Comparison of ENCODE assay signal across 18 cellular contexts in the genomic region with DNA sequence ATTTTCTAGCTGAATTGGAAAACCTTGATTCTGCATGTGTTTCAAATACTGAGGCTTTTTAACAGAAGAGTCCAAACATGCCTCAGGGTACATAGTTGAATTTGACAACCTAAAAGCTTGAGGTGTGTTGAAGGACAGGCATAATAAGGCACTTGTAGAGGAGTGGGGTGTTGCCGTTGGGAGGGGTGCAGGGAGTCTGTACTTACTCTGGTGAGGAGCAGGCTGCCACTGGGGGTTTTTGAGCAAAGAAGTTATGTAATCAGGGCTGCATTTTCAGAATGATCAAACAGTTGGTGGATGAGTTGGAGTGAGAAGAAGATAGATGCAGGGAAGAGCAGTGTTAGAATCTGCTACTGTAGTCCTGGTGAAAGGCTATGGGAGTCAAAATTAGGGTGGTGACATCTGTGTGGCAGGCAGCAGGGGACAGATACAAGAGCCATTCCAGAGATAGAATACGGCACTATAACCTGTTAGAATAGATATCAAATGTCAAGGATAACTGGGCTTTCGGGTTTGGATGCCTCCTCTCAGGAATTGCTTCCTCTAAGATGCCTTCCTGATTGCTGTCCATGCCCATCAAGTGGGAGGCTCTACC.
DNase-seq lines count a peak whose midpoint lies in the region; ATAC-seq and TF ChIP-seq lines count a peak whose summit lies in the region.
"Had no signal": no experiment of that assay in that cellular context is flagged by ENCODE, and none has a peak within 500 bp of the region (broad histone marks: within the 10 kb centered on the region; RNA-seq: fewer than 3 reads in every experiment).

No MANE protein-coding gene starts in this region.

- ATAC-seq in Right ventricle myocardium inferior: peak; percentile 69
- ATAC-seq in activated CD8-positive, alpha-beta T cell treated with anti-CD3 and anti-CD28 coated beads, Interleukin-2, amount 10 ng/mL, durations not matched to agents 7 days and 5 days: no peak
- ATAC-seq in activated T-cell treated with anti-CD3 and anti-CD28 coated beads, Interleukin-2, amount 50 U/mL, for 4 hours: no peak
- ATAC-seq: activated CD4-positive, CD25-positive, alpha-beta regulatory T cell treated with anti-CD3 and anti-CD28 coated beads, Interleukin-2, amount 50 U/mL, for 24 hours; CD8-positive, alpha-beta T cell; effector memory CD8-positive, alpha-beta T cell; stimulated activated naive CD8-positive, alpha-beta T cell treated with anti-CD3 and anti-CD28 coated beads, Interleukin-15, Interleukin-2, amounts not matched to agents 100 U/mL and 50 U/mL, for 24 hours had no signal

- H3K27ac Mint-ChIP-seq in dendritic cell treated with granulocyte-macrophage colony-stimulating factor and Interleukin-4, amounts not matched to agents 40 ng/mL and 50 ng/mL, for 4 days: peak overlapping the region; percentile 45
- peak overlapping the region; percentile 19 for H3K27ac Mint-ChIP-seq in mesothelial cell of epicardium
- H3K27ac Mint-ChIP-seq in type B pancreatic cell: peak overlapping the region; percentile 51
- no peak overlapping the region for H3K27ac Mint-ChIP-seq in activated CD8-positive, alpha-beta T cell treated with anti-CD3 and anti-CD28 coated beads, Interleukin-2, amount 10 ng/mL, durations not matched to agents 7 days and 5 days
- H3K27ac Mint-ChIP-seq: CD8-positive, alpha-beta T cell had no signal

- peaks cover 41% of the 10 kb centered on the region for H3K4me1 Mint-ChIP-seq in dendritic cell treated with granulocyte-macrophage colony-stimulating factor and Interleukin-4, amounts not matched to agents 40 ng/mL and 50 ng/mL, for 4 days (ENCODE audit: low read depth)
- peaks cover 61% of the 10 kb centered on the region for H3K4me1 Mint-ChIP-seq in mesothelial cell of epicardium
- peaks cover 19% of the 10 kb centered on the region for H3K4me1 Mint-ChIP-seq in type B pancreatic cell (ENCODE audit: unreplicated experiment)
- H3K4me1 Mint-ChIP-seq in activated CD8-positive, alpha-beta T cell treated with anti-CD3 and anti-CD28 coated beads, Interleukin-2, amount 10 ng/mL, durations not matched to agents 7 days and 5 days (ENCODE audit: low read depth): peaks cover 19% of the 10 kb centered on the region
- H3K4me1 Mint-ChIP-seq in activated T-cell treated with anti-CD3 and anti-CD28 coated beads, Interleukin-2, amount 50 U/mL, for 4 hours (ENCODE audit: low read depth): peaks cover 22% of the 10 kb centered on the region

- H3K9me3 Mint-ChIP-seq in dendritic cell treated with granulocyte-macrophage colony-stimulating factor and Interleukin-4, amounts not matched to agents 40 ng/mL and 50 ng/mL, for 4 days: no peaks in the 10 kb centered on the region
- H3K9me3 Mint-ChIP-seq in mesothelial cell of epicardium: no peaks in the 10 kb centered on the region
- no peaks in the 10 kb centered on the region for H3K9me3 Mint-ChIP-seq in type B pancreatic cell
- no peaks in the 10 kb centered on the region for H3K9me3 Mint-ChIP-seq in activated CD8-positive, alpha-beta T cell treated with anti-CD3 and anti-CD28 coated beads, Interleukin-2, amount 10 ng/mL, durations not matched to agents 7 days and 5 days (ENCODE audit: insufficient read depth)
- H3K9me3 Mint-ChIP-seq in activated T-cell treated with anti-CD3 and anti-CD28 coated beads, Interleukin-2, amount 50 U/mL, for 4 hours: no peaks in the 10 kb centered on the region
- H3K9me3 Mint-ChIP-seq: CD8-positive, alpha-beta T cell; central memory CD8-positive, alpha-beta T cell; effector memory CD8-positive, alpha-beta T cell had no signal

- POLR2A ChIA-PET in activated CD8-positive, alpha-beta T cell treated with anti-CD3 and anti-CD28 coated beads, Interleukin-2, amount 10 ng/mL, durations not matched to agents 7 days and 5 days (lab: Charles Lee): interaction anchor here (0.5 kb wide), 1 partner anchor 321 kb away, joined by 3 read pairs; no protein-coding TSS in a partner anchor

- TF ChIP-seq CTCF in mesothelial cell of epicardium (IDR thresholded peaks at IDR 0.05; ENCODE audit: unreplicated experiment) (no peak), type B pancreatic cell (conservative IDR thresholded peaks at IDR 0.05) (no peak)

- H3K27me3 Mint-ChIP-seq in dendritic cell treated with granulocyte-macrophage colony-stimulating factor and Interleukin-4, amounts not matched to agents 40 ng/mL and 50 ng/mL, for 4 days: no peaks in the 10 kb centered on the region
- no peaks in the 10 kb centered on the region for H3K27me3 Mint-ChIP-seq in mesothelial cell of epicardium (ENCODE audit: low read depth)
- peaks cover 3% of the 10 kb centered on the region for H3K27me3 Mint-ChIP-seq in type B pancreatic cell
- H3K27me3 Mint-ChIP-seq in activated CD8-positive, alpha-beta T cell treated with anti-CD3 and anti-CD28 coated beads, Interleukin-2, amount 10 ng/mL, durations not matched to agents 7 days and 5 days (ENCODE audit: low read depth): no peaks in the 10 kb centered on the region
- H3K27me3 Mint-ChIP-seq in activated T-cell treated with anti-CD3 and anti-CD28 coated beads, Interleukin-2, amount 50 U/mL, for 4 hours (ENCODE audit: low read depth): no peaks in the 10 kb centered on the region
- H3K27me3 Mint-ChIP-seq: central memory CD8-positive, alpha-beta T cell; effector memory CD8-positive, alpha-beta T cell had no signal

- no peak overlapping the region for H3K4me3 Mint-ChIP-seq in dendritic cell treated with granulocyte-macrophage colony-stimulating factor and Interleukin-4, amounts not matched to agents 40 ng/mL and 50 ng/mL, for 4 days
- H3K4me3 Mint-ChIP-seq in mesothelial cell of epicardium: no peak overlapping the region
- peak overlapping the region; percentile 27 for H3K4me3 Mint-ChIP-seq in type B pancreatic cell
- no peak overlapping the region for H3K4me3 Mint-ChIP-seq in activated CD8-positive, alpha-beta T cell treated with anti-CD3 and anti-CD28 coated beads, Interleukin-2, amount 10 ng/mL, durations not matched to agents 7 days and 5 days
- H3K4me3 Mint-ChIP-seq in activated T-cell treated with anti-CD3 and anti-CD28 coated beads, Interleukin-2, amount 50 U/mL, for 4 hours: no peak overlapping the region
- H3K4me3 Mint-ChIP-seq: CD8-positive, alpha-beta T cell; central memory CD8-positive, alpha-beta T cell; effector memory CD8-positive, alpha-beta T cell had no signal

- DNase-seq in Right ventricle myocardium inferior (ENCODE audit: missing footprints) (no peak), cardiac septum (ENCODE audit: low spot score) (no peak), mesothelial cell of epicardium (ENCODE audit: low spot score in 2 of 2, unreplicated experiment in 2 of 2) (no peak), type B pancreatic cell (ENCODE audit: extremely low spot score, unreplicated experiment) (no peak), posterior vena cava (ENCODE audit: low spot score) (no peak)
- DNase-seq in activated CD8-positive, alpha-beta T cell treated with anti-CD3 and anti-CD28 coated beads, Interleukin-2, amount 10 ng/mL, durations not matched to agents 7 days and 5 days: no peak
- DNase-seq in activated T-cell treated with anti-CD3 and anti-CD28 coated beads, Interleukin-2, amount 50 U/mL, for 4 hours: no peak
- DNase-seq: activated effector memory CD4-positive, alpha-beta T cell treated with anti-CD3 and anti-CD28 coated beads, Interleukin-2, amount 50 U/mL, for 16 hours; CD8-positive, alpha-beta T cell; DND-41; effector memory CD8-positive, alpha-beta T cell; kidney; NCI-H2081; NCI-H524 treated with DMSO at 0.1 percent for 48 hours; stimulated activated naive CD8-positive, alpha-beta T cell treated with anti-CD3 and anti-CD28 coated beads, Interleukin-15, Interleukin-2, amounts not matched to agents 100 U/mL and 50 U/mL, for 24 hours had no signal

- CTCF ChIA-PET in activated CD8-positive, alpha-beta T cell treated with anti-CD3 and anti-CD28 coated beads, Interleukin-2, amount 10 ng/mL, durations not matched to agents 7 days and 5 days (lab: Charles Lee): interaction anchor here (1.0 kb wide), 1 partner anchor 8 kb away, joined by 3 read pairs; no protein-coding TSS in a partner anchor

- intact Hi-C loops in Right ventricle myocardium inferior (cut with DNase I): loop anchor here (5.0 kb wide), 2 partner anchors 46 to 84 kb away; no protein-coding TSS in a partner anchor
- intact Hi-C loops in cardiac septum (cut with DNase I): loop anchor here (5.0 to 10.0 kb wide), 3 partner anchors 84 to 642 kb away; no protein-coding TSS in a partner anchor
- intact Hi-C loops in dendritic cell treated with granulocyte-macrophage colony-stimulating factor and Interleukin-4, amounts not matched to agents 40 ng/mL and 50 ng/mL, for 4 days (cut with micrococcal nuclease): no loop called here
- intact Hi-C loops in posterior vena cava (cut with DNase I): no loop called here

- peaks cover 72% of the 10 kb centered on the region for H3K36me3 Mint-ChIP-seq in dendritic cell treated with granulocyte-macrophage colony-stimulating factor and Interleukin-4, amounts not matched to agents 40 ng/mL and 50 ng/mL, for 4 days (ENCODE audit: low read depth)
- peaks cover 24% of the 10 kb centered on the region for H3K36me3 Mint-ChIP-seq in mesothelial cell of epicardium
- H3K36me3 Mint-ChIP-seq in type B pancreatic cell: peaks cover 52% of the 10 kb centered on the region
- H3K36me3 Mint-ChIP-seq in activated CD8-positive, alpha-beta T cell treated with anti-CD3 and anti-CD28 coated beads, Interleukin-2, amount 10 ng/mL, durations not matched to agents 7 days and 5 days (ENCODE audit: low read depth): peaks cover 2% of the 10 kb centered on the region
- H3K36me3 Mint-ChIP-seq in activated T-cell treated with anti-CD3 and anti-CD28 coated beads, Interleukin-2, amount 50 U/mL, for 4 hours (ENCODE audit: insufficient read depth): peaks cover 46% of the 10 kb centered on the region

Comparison
In these comparisons a context has a peak if more than half of its experiments do, and no peak if none do; other contexts are left out.
1. intact Hi-C loops: an anchor here in Right ventricle myocardium inferior (5.0 kb wide) and cardiac septum (5.0 to 10.0 kb wide); none called in dendritic cell treated with granulocyte-macrophage colony-stimulating factor and Interleukin-4, amounts not matched to agents 40 ng/mL and 50 ng/mL, for 4 days and posterior vena cava.